In genomic region chr1:245895455-245895959, GRCh38 we compare ENCODE assay signal across 19 cellular contexts.
DNase-seq lines count a peak whose midpoint lies in the region; ATAC-seq and TF ChIP-seq lines count a peak whose summit lies in the region.
"Had no signal": no experiment of that assay in that cellular context is flagged by ENCODE, and none has a peak within 500 bp of the region (broad histone marks: within the 10 kb centered on the region; RNA-seq: fewer than 3 reads in every experiment).

No MANE protein-coding gene starts in this region.

- H3K4me1 Mint-ChIP-seq in natural killer cell (peaks cover 15 to 24% of the 10 kb centered on the region in 2 donors), memory B cell (peaks cover 10% of the 10 kb centered on the region)
- peaks cover 12 to 13% of the 10 kb centered on the region in 2 donors for H3K4me1 Mint-ChIP-seq in natural killer cell treated with Interleukin-12 subunit alpha and Interleukin-12 subunit beta and Interleukin-15 and Interleukin-18, amount 100 ng/mL, for 72 hours (ENCODE audit: low read depth in 2 of 2)

- DNase-seq in natural killer cell (no peak), memory B cell (ENCODE audit: low spot score in 2 of 2) (no peak), smooth muscle cell (lab: John Stamatoyannopoulos, UW; ENCODE audit: unreplicated experiment) (no peak), mammary epithelial cell (no peak)
- DNase-seq in natural killer cell treated with Interleukin-12 subunit alpha and Interleukin-12 subunit beta and Interleukin-15 and Interleukin-18, amount 100 ng/mL, for 72 hours (ENCODE audit: low spot score): no peak
- no peak for DNase-seq in activated CD4-positive, alpha-beta T cell treated with anti-CD3 and anti-CD28 coated beads, Interleukin-2, amount 50 U/mL, for 1 hour
- DNase-seq: 8988T, EL, GF-D8, NCI-H1092, NCI-H1436, NCI-H187 treated with DMSO at 0.1 percent for 48 hours, NCI-H2107, NCI-H748 treated with DMSO at 0.1 percent for 48 hours, Peyer's patch had no signal

- H3K27ac ChIP-seq in OCI-LY1 (ENCODE audit: low read depth, low read length, poor library complexity, severe bottlenecking) (peak overlapping the region; percentile 45), smooth muscle cell (ENCODE audit: low read depth) (peak overlapping the region; percentile 69), mammary epithelial cell (ENCODE audit: insufficient read depth, low read depth, low read length) (no peak overlapping the region)
- H3K27ac ChIP-seq: C4-2B, Peyer's patch, SJSA1 had no signal

- H3K27me3 ChIP-seq in OCI-LY1 (ENCODE audit: insufficient read depth, low read length): no peaks in the 10 kb centered on the region
- no peaks in the 10 kb centered on the region for H3K27me3 ChIP-seq in smooth muscle cell (ENCODE audit: low read depth)
- no peaks in the 10 kb centered on the region for H3K27me3 ChIP-seq in mammary epithelial cell (ENCODE audit: insufficient read depth, low read length)
- H3K27me3 ChIP-seq: Peyer's patch, SJSA1 had no signal

- H3K4me1 ChIP-seq in OCI-LY1 (ENCODE audit: insufficient read depth, low read length, severe bottlenecking) (peaks cover 25% of the 10 kb centered on the region), smooth muscle cell (ENCODE audit: low read depth) (no peaks in the 10 kb centered on the region), mammary epithelial cell (ENCODE audit: insufficient read depth, low read length) (no peaks in the 10 kb centered on the region)
- H3K4me1 ChIP-seq: Peyer's patch had no signal

- H3K27me3 Mint-ChIP-seq in natural killer cell (ENCODE audit: low read depth in 2 of 2) (no peaks in the 10 kb centered on the region), memory B cell (no peaks in the 10 kb centered on the region)
- H3K27me3 Mint-ChIP-seq in natural killer cell treated with Interleukin-12 subunit alpha and Interleukin-12 subunit beta and Interleukin-15 and Interleukin-18, amount 100 ng/mL, for 72 hours: no peaks in the 10 kb centered on the region

- dilution Hi-C loops in mammary epithelial cell (cut with HindIII; ENCODE audit: low sequenced_read_pairs): no loop called here

- no peaks in the 10 kb centered on the region for H4K20me1 ChIP-seq in OCI-LY1 (ENCODE audit: insufficient read depth, low read length)
- no peaks in the 10 kb centered on the region for H4K20me1 ChIP-seq in smooth muscle cell (ENCODE audit: low read depth)
- no peaks in the 10 kb centered on the region for H4K20me1 ChIP-seq in mammary epithelial cell (ENCODE audit: insufficient read depth, low read length)

- H3K9me3 Mint-ChIP-seq in natural killer cell (peaks cover 0 to 8% of the 10 kb centered on the region in 2 donors), memory B cell (peaks cover 6% of the 10 kb centered on the region)
- H3K9me3 Mint-ChIP-seq in natural killer cell treated with Interleukin-12 subunit alpha and Interleukin-12 subunit beta and Interleukin-15 and Interleukin-18, amount 100 ng/mL, for 72 hours: peaks cover 4% of the 10 kb centered on the region

- 95% methylated on average over 5 of the region's 5 CpGs for WGBS in smooth muscle cell (ENCODE audit: low lambda C conversion rate)
- WGBS in mammary epithelial cell (ENCODE audit: low coverage, missing lambda C conversion rate): 87% methylated on average over 3 of the region's 5 CpGs

- CTCF ChIA-PET in mammary epithelial cell (lab: Charles Lee; ENCODE audit: low non-redundant PET): no interaction called here

- H3K36me3 Mint-ChIP-seq in natural killer cell (peaks cover 12% of the 10 kb centered on the region), memory B cell (peaks cover 25% of the 10 kb centered on the region)
- H3K36me3 Mint-ChIP-seq in natural killer cell treated with Interleukin-12 subunit alpha and Interleukin-12 subunit beta and Interleukin-15 and Interleukin-18, amount 100 ng/mL, for 72 hours: peaks cover 17% of the 10 kb centered on the region

- no peak for TF ChIP-seq CTCF in natural killer cell (IDR thresholded peaks at IDR 0.05)
- no peak for TF ChIP-seq CTCF in OCI-LY1 (IDR thresholded peaks at IDR 0.05; ENCODE audit: low read length)
- no peak for TF ChIP-seq CTCF in smooth muscle cell (IDR thresholded peaks at IDR 0.05; ENCODE audit: borderline replicate concordance, insufficient read depth, poor library complexity, severe bottlenecking)
- TF ChIP-seq CTCF in mammary epithelial cell (conservative IDR thresholded peaks at IDR 0.05 in 1 of 2, IDR thresholded peaks at IDR 0.05 in 1 of 2; ENCODE audit: extremely low read depth in 1 of 2, insufficient read depth in 1 of 2, low read depth in 1 of 2, low read length in 2 of 2): no peak

- ATAC-seq in natural killer cell (no peak), memory B cell (ENCODE audit: low read depth) (no peak), GM19023 (IDR thresholded peaks at IDR 0.05; ENCODE audit: unreplicated experiment) (no peak)
- no peak for ATAC-seq in natural killer cell treated with Interleukin-12 subunit alpha and Interleukin-12 subunit beta and Interleukin-15 and Interleukin-18, amount 100 ng/mL, for 72 hours

- no peaks in the 10 kb centered on the region for H3K9me2 ChIP-seq in OCI-LY1 (ENCODE audit: low read depth, low read length)

- H3K4me3 ChIP-seq in OCI-LY1 (ENCODE audit: low read depth, low read length, poor library complexity, severe bottlenecking): no peak overlapping the region
- H3K4me3 ChIP-seq in smooth muscle cell: no peak overlapping the region
- H3K4me3 ChIP-seq in mammary epithelial cell (replicated peaks in 1 of 3; ENCODE audit: insufficient read depth in 1 of 3, low read depth in 2 of 3, low read length in 3 of 3): no peak overlapping the region
- H3K4me3 ChIP-seq: Peyer's patch, SJSA1 had no signal

- H3K9ac ChIP-seq in OCI-LY1 (ENCODE audit: low read length) (no peak overlapping the region), smooth muscle cell (ENCODE audit: low read depth) (no peak overlapping the region), mammary epithelial cell (ENCODE audit: insufficient read depth, low read length) (no peak overlapping the region)

- H3F3A ChIP-seq in OCI-LY1 (ENCODE audit: insufficient read depth, low read length): no peaks in the 10 kb centered on the region
- peaks cover 3% of the 10 kb centered on the region for H3F3A ChIP-seq in smooth muscle cell (ENCODE audit: low read depth)

- H3K4me2 ChIP-seq in OCI-LY1 (ENCODE audit: low read length) (no peak overlapping the region), smooth muscle cell (peak overlapping the region; percentile 25), mammary epithelial cell (ENCODE audit: insufficient read depth, low read depth, low read length) (no peak overlapping the region)

- no peaks in the 10 kb centered on the region for H3K79me2 ChIP-seq in OCI-LY1 (ENCODE audit: insufficient read depth, low read length)
- peaks cover 3% of the 10 kb centered on the region for H3K79me2 ChIP-seq in smooth muscle cell (ENCODE audit: low read depth)
- H3K79me2 ChIP-seq in mammary epithelial cell (ENCODE audit: insufficient read depth, low read length): no peaks in the 10 kb centered on the region

- BruUV-seq in mammary epithelial cell (replicated peaks; lab: Mats Ljungman, UMichigan): no TSS peak

- in situ Hi-C loops in mammary epithelial cell (cut with MboI; ENCODE audit: low sequenced_read_pairs in 2 of 2): no loop called here

- intact Hi-C loops in natural killer cell (cut with micrococcal nuclease) (loop anchor here (10.0 kb wide), 1 partner anchor 59 kb away; no protein-coding TSS in a partner anchor), mammary epithelial cell (cut with micrococcal nuclease) (no loop called here)

- no peaks in the 10 kb centered on the region for H3K9me3 ChIP-seq in OCI-LY1 (ENCODE audit: low read length)
- H3K9me3 ChIP-seq in smooth muscle cell (replicated peaks; ENCODE audit: low read depth): no peaks in the 10 kb centered on the region
- H3K9me3 ChIP-seq in mammary epithelial cell (replicated peaks; ENCODE audit: insufficient read depth, low read length): no peaks in the 10 kb centered on the region
- H3K9me3 ChIP-seq: Peyer's patch, SJSA1 had no signal

- peaks cover 13% of the 10 kb centered on the region for H3K36me3 ChIP-seq in OCI-LY1 (ENCODE audit: insufficient read depth, low read length)
- peaks cover 19% of the 10 kb centered on the region for H3K36me3 ChIP-seq in smooth muscle cell (ENCODE audit: low read depth)
- no peaks in the 10 kb centered on the region for H3K36me3 ChIP-seq in mammary epithelial cell (ENCODE audit: insufficient read depth, low read length)
- H3K36me3 ChIP-seq: Peyer's patch, SJSA1 had no signal

- H2AFZ ChIP-seq in OCI-LY1 (ENCODE audit: low read length) (no peak overlapping the region), smooth muscle cell (ENCODE audit: low read depth) (no peak overlapping the region), mammary epithelial cell (ENCODE audit: low read depth, low read length) (no peak overlapping the region)

- H3K27ac Mint-ChIP-seq in natural killer cell: peak overlapping the region; percentile 41 to 78
- H3K27ac Mint-ChIP-seq in natural killer cell treated with Interleukin-12 subunit alpha and Interleukin-12 subunit beta and Interleukin-15 and Interleukin-18, amount 100 ng/mL, for 72 hours: no peak overlapping the region
- H3K27ac Mint-ChIP-seq in memory B cell: peak overlapping the region; percentile 32

- H3K4me3 Mint-ChIP-seq in natural killer cell: peak overlapping the region; percentile 22
- no peak overlapping the region for H3K4me3 Mint-ChIP-seq in natural killer cell treated with Interleukin-12 subunit alpha and Interleukin-12 subunit beta and Interleukin-15 and Interleukin-18, amount 100 ng/mL, for 72 hours
- no peak overlapping the region for H3K4me3 Mint-ChIP-seq in memory B cell

Comparison
In these comparisons a context has a peak if more than half of its experiments do, and no peak if none do; other contexts are left out.
1. H3K27ac Mint-ChIP-seq: peak in natural killer cell (2 of 2) and memory B cell (single experiment); none in natural killer cell treated with Interleukin-12 subunit alpha and Interleukin-12 subunit beta and Interleukin-15 and Interleukin-18, amount 100 ng/mL, for 72 hours (0 of 2).